14 cellular contexts compared by ENCODE assay signal in the genomic region with DNA sequence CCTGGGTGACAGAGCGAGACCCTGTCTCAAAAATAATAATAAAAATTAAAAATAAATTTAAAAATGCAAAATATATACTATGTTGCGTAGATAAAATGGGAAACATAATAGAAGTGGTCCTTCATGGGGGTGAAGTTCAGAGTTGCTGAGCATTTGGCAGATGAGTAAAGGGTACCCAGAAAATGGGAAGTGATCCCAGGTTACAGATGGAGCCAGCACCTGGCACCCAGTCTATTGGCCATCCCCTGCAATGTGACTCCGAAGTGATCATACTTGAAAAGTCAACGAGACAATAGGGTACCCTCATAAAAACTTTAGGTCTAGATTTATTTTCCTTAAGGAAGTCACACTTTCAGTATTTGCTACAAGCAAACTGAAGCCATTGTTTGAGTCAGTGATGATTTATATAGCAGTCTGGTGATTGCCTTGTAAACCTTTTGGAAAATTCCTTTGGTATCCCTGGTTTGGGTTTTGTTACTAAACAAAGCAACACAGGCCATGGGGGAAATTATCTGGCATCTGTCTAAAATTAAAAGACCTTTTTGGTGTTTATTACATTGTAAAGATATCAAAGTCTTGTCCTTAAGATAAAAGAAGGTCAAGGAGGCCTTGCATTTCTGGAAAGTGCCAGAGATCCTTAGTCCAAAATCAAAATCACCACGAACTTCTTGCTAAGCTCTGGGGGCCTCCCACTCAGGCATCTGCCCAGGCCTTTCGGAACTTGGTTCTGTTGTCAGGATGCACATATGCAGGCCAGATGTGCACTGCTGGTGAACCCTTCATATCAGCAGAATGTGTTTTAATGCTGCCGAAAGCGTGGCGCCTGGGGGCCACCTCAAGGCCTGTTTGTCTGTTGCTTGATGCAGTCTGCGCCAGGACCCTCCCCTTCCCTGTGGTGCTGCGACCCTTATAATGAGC. TPM values are rescaled to one million over a fixed set of nuclear protein-coding genes. Genes with fewer than 3 reads are reported as not detected.
DNase-seq lines count a peak whose midpoint lies in the region; ATAC-seq and TF ChIP-seq lines count a peak whose summit lies in the region.
"Had no signal": no experiment of that assay in that cellular context is flagged by ENCODE, and none has a peak within 500 bp of the region (broad histone marks: within the 10 kb centered on the region; RNA-seq: fewer than 3 reads in every experiment).

No MANE protein-coding gene starts in this region.

- TF ChIP-seq POLR2A in transverse colon (IDR thresholded peaks at IDR 0.05): no peak

- H3K27me3 ChIP-seq in H9 (ENCODE audit: insufficient read depth, low read length) (no peaks in the 10 kb centered on the region; the same call in 1 of the 2 replicates), hepatocyte (no peaks in the 10 kb centered on the region), transverse colon (no peaks in the 10 kb centered on the region)
- H3K27me3 ChIP-seq: dorsolateral prefrontal cortex had no signal

- H3K9me3 Mint-ChIP-seq in H9 (no peaks in the 10 kb centered on the region), brain (no peaks in the 10 kb centered on the region)
- H3K9me3 Mint-ChIP-seq: activated naive CD8-positive, alpha-beta T cell treated with anti-CD3 and anti-CD28 coated beads for 36 hours had no signal

- TF ChIP-seq CTCF in H9 (conservative IDR thresholded peaks at IDR 0.05) (no peak), brain (conservative IDR thresholded peaks at IDR 0.05) (no peak), hepatocyte (IDR thresholded peaks at IDR 0.05; ENCODE audit: poor library complexity) (no peak), transverse colon (IDR thresholded peaks at IDR 0.05) (no peak)

- H3K36me3 ChIP-seq in hepatocyte (replicated peaks; ENCODE audit: insufficient read depth, low read depth) (no peaks in the 10 kb centered on the region), transverse colon (peaks cover 0 to 15% (median 7%) of the 10 kb centered on the region in 4 donors)

- H4K8ac ChIP-seq in H9 (replicated peaks; ENCODE audit: insufficient read length, low read depth, low read length): no peak overlapping the region

- no peaks in the 10 kb centered on the region for H3K27me3 Mint-ChIP-seq in H9 (ENCODE audit: low read depth)
- no peaks in the 10 kb centered on the region for H3K27me3 Mint-ChIP-seq in brain
- H3K27me3 Mint-ChIP-seq: activated naive CD8-positive, alpha-beta T cell treated with anti-CD3 and anti-CD28 coated beads for 36 hours had no signal

- H2BK20ac ChIP-seq in H9 (ENCODE audit: low read depth, low read length, poor library complexity, severe bottlenecking): no peak overlapping the region

- TF ChIP-seq EP300 in transverse colon (IDR thresholded peaks at IDR 0.05; ENCODE audit: low read depth): no peak

- H3K27ac ChIP-seq in H9 (ENCODE audit: insufficient read length, low read depth, low read length) (no peak overlapping the region), hepatocyte (peak overlapping the region; percentile 78), transverse colon (peak overlapping the region in 3 of 4 donors; percentile 2 to 55 (median 14))

- peaks cover 2% of the 10 kb centered on the region for H3K23me2 ChIP-seq in H9 (ENCODE audit: insufficient read length, low read depth, low read length, poor library complexity, severe bottlenecking)

- H3K9me3 ChIP-seq in H9 (ENCODE audit: control insufficient read depth, low read depth, low read length) (no peaks in the 10 kb centered on the region), hepatocyte (ENCODE audit: low read depth) (no peaks in the 10 kb centered on the region), transverse colon (no peaks in the 10 kb centered on the region)

- WGBS in H9 (ENCODE audit: extremely low coverage, insufficient read length, low lambda C conversion rate): no CpG with 5 or more reads among the region's 11 CpGs
- 48% methylated on average over 11 of the region's 11 CpGs for WGBS in hepatocyte (ENCODE audit: low lambda C conversion rate, missing lambda C conversion rate)
- WGBS in transverse colon (ENCODE audit: low coverage in 1 of 2), 2 donors: 40 to 66% methylated on average over 8 to 11 of the region's 11 CpGs

- H4K91ac ChIP-seq in H9 (ENCODE audit: insufficient read length, low read depth, low read length): no peak overlapping the region

- no peak overlapping the region for H3K18ac ChIP-seq in H9 (ENCODE audit: insufficient read length, low read depth, low read length)

- H3K4ac ChIP-seq in H9 (ENCODE audit: low read depth, low read length): no peak overlapping the region

- ATAC-seq in GM21528 (IDR thresholded peaks at IDR 0.05; ENCODE audit: low FRiP score, unreplicated experiment): no peak
- ATAC-seq: Panc1 had no signal

- H3K56ac ChIP-seq in H9 (ENCODE audit: insufficient read length, low read depth, low read length): no peak overlapping the region

- intact Hi-C loops in transverse colon (cut with DNase I; ENCODE audit: low total_unique reads): no loop called here

- no peak overlapping the region for H2BK15ac ChIP-seq in H9 (ENCODE audit: low read depth, low read length)

- no peak overlapping the region for H4K5ac ChIP-seq in H9 (ENCODE audit: insufficient read length, low read depth, low read length)

- no peak overlapping the region for H3K23ac ChIP-seq in H9 (ENCODE audit: insufficient read length, low read depth, low read length)

- H3K36me3 Mint-ChIP-seq in H9 (ENCODE audit: insufficient read depth in 1 of 3, low read depth in 3 of 3) (peaks cover 22 to 50% (median 45%) of the 10 kb centered on the region in 3 experiments), brain (peaks cover 49% of the 10 kb centered on the region)

- no peak overlapping the region for H3K14ac ChIP-seq in H9 (ENCODE audit: insufficient read depth, low read length)

- no peak overlapping the region for H3K4me2 ChIP-seq in H9 (ENCODE audit: insufficient read depth, insufficient read length, low read length)
- peak overlapping the region; percentile 12 for H3K4me2 ChIP-seq in hepatocyte

- no peak overlapping the region for H2BK12ac ChIP-seq in H9 (ENCODE audit: insufficient read length, low read depth, low read length)

- H3K79me2 ChIP-seq in H9 (ENCODE audit: insufficient read depth, low read length): peaks cover 16% of the 10 kb centered on the region; the same call in 1 of the 2 replicates
- H3K79me2 ChIP-seq in hepatocyte: peaks cover 81% of the 10 kb centered on the region

- H2AFZ ChIP-seq in H9 (ENCODE audit: low read length) (no peak overlapping the region), hepatocyte (no peak overlapping the region)

- in situ Hi-C loops in transverse colon (cut with MboI; ENCODE audit: low pct_ligation_motif_present in 1 of 4, low pct_unique_long_range_greater_than_20kb in 1 of 4, low sequenced_read_pairs in 3 of 4): no loop called here

- peaks cover 22 to 30% of the 10 kb centered on the region in 2 experiments for H3K4me1 Mint-ChIP-seq in H9
- peaks cover 57% of the 10 kb centered on the region for H3K4me1 Mint-ChIP-seq in brain

- no peak overlapping the region for H2BK120ac ChIP-seq in H9 (ENCODE audit: low read depth, low read length, poor library complexity, severe bottlenecking)

- H4K20me1 ChIP-seq in H9 (ENCODE audit: control insufficient read depth, insufficient read depth, insufficient read length) (no peaks in the 10 kb centered on the region), hepatocyte (ENCODE audit: insufficient read depth, poor library complexity, severe bottlenecking) (peaks cover 57% of the 10 kb centered on the region)

- H3K9me2 ChIP-seq in hepatocyte (replicated peaks; ENCODE audit: insufficient read depth): no peaks in the 10 kb centered on the region

- H3K4me1 ChIP-seq in H9 (ENCODE audit: insufficient read depth, low read length): peaks cover 2% of the 10 kb centered on the region; the same call in 1 of the 2 replicates
- H3K4me1 ChIP-seq in hepatocyte (ENCODE audit: insufficient read depth): peaks cover 50% of the 10 kb centered on the region
- H3K4me1 ChIP-seq in transverse colon: peaks cover 19 to 54% (median 27%) of the 10 kb centered on the region in 4 donors

- H3K4me3 ChIP-seq in hepatocyte (no peak overlapping the region), transverse colon (no peak overlapping the region)
- H3K4me3 ChIP-seq: dorsolateral prefrontal cortex had no signal

- H3K27ac Mint-ChIP-seq in H9 (peak overlapping the region in 2 of 3 experiments; percentile 40 to 44; a peak in 2 of 7 replicates), brain (peak overlapping the region in 4 of 5 experiments; percentile 48 to 76 (median 68))
- H3K27ac Mint-ChIP-seq: activated naive CD8-positive, alpha-beta T cell treated with anti-CD3 and anti-CD28 coated beads for 36 hours had no signal

- no peaks in the 10 kb centered on the region for H3K79me1 ChIP-seq in H9 (ENCODE audit: insufficient read depth, low read depth, low read length, poor library complexity, severe bottlenecking)

- H2BK5ac ChIP-seq in H9 (ENCODE audit: insufficient read length, low read length): no peak overlapping the region

- no peak overlapping the region for H3K4me3 Mint-ChIP-seq in H9
- H3K4me3 Mint-ChIP-seq in brain: peak overlapping the region in 2 of 5 experiments; percentile 31 to 44
- H3K4me3 Mint-ChIP-seq: activated naive CD8-positive, alpha-beta T cell treated with anti-CD3 and anti-CD28 coated beads for 36 hours had no signal

- no peak for DNase-seq in H9
- peak; percentile 54 for DNase-seq in hepatocyte (ENCODE audit: low spot score)
- DNase-seq in transverse colon: no peak
- no peak for DNase-seq in activated CD4-positive, alpha-beta T cell treated with anti-CD3 and anti-CD28 coated beads, Interleukin-2, amount 50 U/mL, for 4 hours
- DNase-seq in AG08396 (ENCODE audit: low spot score): no peak
- DNase-seq: activated naive CD8-positive, alpha-beta T cell treated with anti-CD3 and anti-CD28 coated beads for 36 hours; DMS79 treated with DMSO at 0.1 percent for 48 hours; dorsolateral prefrontal cortex had no signal

- no peak overlapping the region for H2AK5ac ChIP-seq in H9 (ENCODE audit: insufficient read length, low read length)

- H3T11ph ChIP-seq in H9 (ENCODE audit: low read length): no peak overlapping the region

- no peak overlapping the region for H3K9ac ChIP-seq in H9 (ENCODE audit: extremely low read depth, insufficient read length, low read length)

RNA-seq across cellular contexts. Expression of a gene that starts 4.3 kb away (rescaled TPM):
- total RNA-seq in H9 (2021) (132 and 136 TPM in 2 replicates), hepatocyte (84.3 and 88.2 TPM in 2 replicates), transverse colon (10 to 100 TPM; 33.7 to 61.3 (median 54.7) TPM)
- polyA plus RNA-seq in brain (ENCODE audit: insufficient read depth, low read depth, low replicate concordance) (231 TPM), hepatocyte (103 and 120 TPM in 2 replicates)

RNA-seq across cellular contexts. Expression of a gene that starts 18.4 kb away (rescaled TPM):
- total RNA-seq in H9 (2021) (4.9 and 5.3 TPM in 2 replicates), hepatocyte (27.9 and 36.2 TPM in 2 replicates), transverse colon (1 to 10 TPM; 1.2 to 2.2 (median 1.6) TPM)
- polyA plus RNA-seq in brain (ENCODE audit: insufficient read depth, low read depth, low replicate concordance) (8.4 TPM), hepatocyte (22.8 and 25.2 TPM in 2 replicates)

RNA-seq across cellular contexts. Expression of a gene that starts 23.3 kb away (rescaled TPM):
- total RNA-seq in H9 (2021) (47.5 and 53.7 TPM in 2 replicates), hepatocyte (4.0 and 36.5 TPM in 2 replicates), transverse colon (10 to 100 TPM; 15.3 to 80.1 (median 50.8) TPM)
- polyA plus RNA-seq in brain (ENCODE audit: insufficient read depth, low read depth, low replicate concordance) (332 TPM), hepatocyte (53.0 and 68.1 TPM in 2 replicates)

RNA-seq across cellular contexts. Expression of a gene that starts 28.3 kb away (rescaled TPM):
- total RNA-seq in H9 (2021) (0.81 and 1.8 TPM in 2 replicates), hepatocyte (not detected in 2 replicates), transverse colon (not detected)
- polyA plus RNA-seq in brain (ENCODE audit: insufficient read depth, low read depth, low replicate concordance) (not detected), hepatocyte (0.35 and 0.37 TPM in 2 replicates)
- total RNA-seq: renal cortical epithelial cell, subcutaneous adipose tissue had no signal

RNA-seq across cellular contexts. Expression of a gene that starts 36.9 kb away (rescaled TPM):
- 0.50 TPM in 2 replicates for total RNA-seq in H9 (2021)
- 2.7 TPM for polyA plus RNA-seq in brain (ENCODE audit: insufficient read depth, low read depth, low replicate concordance)
- total RNA-seq in hepatocyte: not detected in 2 replicates
- polyA plus RNA-seq in hepatocyte: not detected in 2 replicates
- 1 to 10 TPM in 2 of 4 donors, not detected in 2; 2.6 to 5.4 TPM for total RNA-seq in transverse colon
- total RNA-seq: activated CD8-positive, alpha-beta memory T cell treated with anti-CD3 and anti-CD28 coated beads for 36 hours; renal cortical epithelial cell had no signal
